Comparison of ENCODE assay signal across 1 cellular context in the genomic region with DNA sequence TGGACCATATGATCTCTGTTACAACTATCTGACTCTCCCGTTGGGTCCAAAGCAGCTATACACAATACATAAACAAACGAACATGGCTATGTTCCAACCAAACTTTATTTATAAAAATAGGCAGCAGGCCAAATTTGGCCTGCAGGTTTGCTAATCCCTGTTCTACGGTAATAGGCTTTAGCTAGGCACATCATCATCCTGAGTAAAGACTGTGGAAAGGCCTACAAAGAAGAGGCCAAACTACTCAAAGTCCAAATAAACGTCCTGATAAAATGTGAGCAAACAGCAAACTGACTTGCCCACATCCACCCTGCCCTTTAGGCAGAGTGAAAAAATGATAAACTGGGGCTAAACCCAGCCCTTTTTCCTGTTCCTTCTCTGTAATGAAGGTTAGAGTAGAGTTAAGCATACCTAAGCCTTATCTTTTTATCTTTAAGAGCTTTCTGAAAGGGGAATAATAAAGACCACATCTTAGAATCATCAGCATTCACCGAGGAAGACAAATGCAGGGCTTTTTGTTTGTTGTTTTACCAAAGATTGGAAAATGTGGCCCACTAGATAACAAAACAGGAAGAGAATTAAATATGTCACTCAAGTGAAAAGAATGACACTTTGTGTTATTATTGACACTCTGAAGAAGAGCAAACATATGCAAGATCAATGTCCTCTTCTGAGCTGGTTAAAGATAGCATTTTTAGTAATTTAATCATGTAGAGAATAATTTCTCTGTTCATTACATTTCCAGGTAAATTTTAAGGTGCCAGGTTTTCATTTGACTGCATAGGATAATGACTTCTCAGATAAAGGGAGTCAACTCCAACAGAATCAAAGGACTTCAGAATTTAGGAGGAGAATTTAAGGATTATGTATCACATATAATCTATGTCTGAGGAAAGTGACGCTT.
TF ChIP-seq lines count a peak whose summit lies in the region.

No MANE protein-coding gene starts in this region.

TF ChIP-seq in HepG2, 621 proteins besides CTCF, POLR2A, EP300 and RAD21 (continued from another document and continues in another):
- TF ChIP-seq, protein P1, sequence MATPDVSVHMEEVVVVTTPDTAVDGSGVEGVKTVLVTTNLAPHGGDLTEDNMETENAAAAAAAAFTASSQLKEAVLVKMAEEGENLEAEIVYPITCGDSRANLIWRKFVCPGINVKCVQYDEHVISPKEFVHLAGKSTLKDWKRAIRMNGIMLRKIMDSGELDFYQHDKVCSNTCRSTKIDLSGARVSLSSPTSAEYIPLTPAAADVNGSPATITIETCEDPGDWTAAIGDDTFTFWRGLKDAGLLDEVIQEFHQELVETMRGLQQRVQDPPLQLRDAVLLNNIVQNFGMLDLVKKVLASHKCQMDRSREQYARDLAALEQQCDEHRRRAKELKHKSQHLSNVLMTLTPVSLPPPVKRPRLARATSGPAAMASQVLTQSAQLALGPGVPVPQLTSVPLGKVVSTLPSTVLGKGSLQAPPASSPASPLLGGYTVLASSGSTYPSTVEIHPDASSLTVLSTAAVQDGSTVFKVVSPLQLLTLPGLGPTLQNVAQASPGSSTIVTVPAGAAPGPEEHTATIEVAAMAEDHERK (CRISPR knock-in tag; IDR thresholded peaks at IDR 0.05; ENCODE audit: low read depth): no peak
- TF ChIP-seq BHLHE40 (IDR thresholded peaks at IDR 0.05; ENCODE audit: low read length) (0 out of 2 replicates have a peak, but pooled peaks have one; percentile 23), MXD4 (CRISPR knock-in tag; IDR thresholded peaks at IDR 0.05) (no peak), ZFY (CRISPR knock-in tag; IDR thresholded peaks at IDR 0.05) (peak; percentile 78), HMGA1 (CRISPR knock-in tag; conservative IDR thresholded peaks at IDR 0.05) (no peak), NR2F6 (IDR thresholded peaks at IDR 0.05) (peak; percentile 36; the same call in 1 of the 2 replicates), NR2F6 (CRISPR knock-in tag; IDR thresholded peaks at IDR 0.05) (no peak), ZBTB7A (CRISPR knock-in tag; IDR thresholded peaks at IDR 0.05) (no peak), FOXA3 (CRISPR knock-in tag; IDR thresholded peaks at IDR 0.05) (peak; percentile 37), ZMYM4 (CRISPR knock-in tag; IDR thresholded peaks at IDR 0.05) (0 out of 2 replicates have a peak, but pooled peaks have one; percentile 35), NR2C2 (CRISPR knock-in tag; IDR thresholded peaks at IDR 0.05; ENCODE audit: borderline replicate concordance) (no peak), ZBTB4 (CRISPR knock-in tag; IDR thresholded peaks at IDR 0.05; ENCODE audit: borderline replicate concordance) (no peak), THRA (CRISPR knock-in tag; IDR thresholded peaks at IDR 0.05; ENCODE audit: borderline replicate concordance) (peak; percentile 9; the same call in 1 of the 2 replicates), HNF4G (IDR thresholded peaks at IDR 0.05; ENCODE audit: borderline replicate concordance, low read depth, low read length) (peak; percentile 62), HNF4G (CRISPR knock-in tag; IDR thresholded peaks at IDR 0.05; ENCODE audit: borderline replicate concordance, low read depth) (peak; percentile 43; the same call in 1 of the 2 replicates), SNAPC2 (CRISPR knock-in tag; IDR thresholded peaks at IDR 0.05) (no peak), ZNF773 (CRISPR knock-in tag; IDR thresholded peaks at IDR 0.05; ENCODE audit: borderline replicate concordance) (no peak), ZNF33A (CRISPR knock-in tag; IDR thresholded peaks at IDR 0.05; ENCODE audit: borderline replicate concordance) (no peak), FUBP1 (CRISPR knock-in tag; IDR thresholded peaks at IDR 0.05; ENCODE audit: borderline replicate concordance) (no peak), FOXO1 (CRISPR knock-in tag; IDR thresholded peaks at IDR 0.05) (peak; percentile 31; the same call in 1 of the 2 replicates), FOXP1 (IDR thresholded peaks at IDR 0.05) (no peak), FOXP1 (CRISPR knock-in tag; IDR thresholded peaks at IDR 0.05) (peak; percentile 58; the same call in 1 of the 2 replicates), ZNF737 (CRISPR knock-in tag; IDR thresholded peaks at IDR 0.05; ENCODE audit: borderline replicate concordance) (no peak), ZNF160 (CRISPR knock-in tag; IDR thresholded peaks at IDR 0.05) (no peak), KDM6A (CRISPR knock-in tag; IDR thresholded peaks at IDR 0.05; ENCODE audit: low read depth) (peak; percentile 81), CCDC6 (CRISPR knock-in tag; IDR thresholded peaks at IDR 0.05) (no peak), BCL6 (CRISPR knock-in tag; IDR thresholded peaks at IDR 0.05) (peak; percentile 24; the same call in 1 of the 2 replicates), PITX1 (CRISPR knock-in tag; IDR thresholded peaks at IDR 0.05) (peak; percentile 94), THAP11 (CRISPR knock-in tag; IDR thresholded peaks at IDR 0.05) (0 out of 2 replicates have a peak, but pooled peaks have one; percentile 10), NFKBIZ (CRISPR knock-in tag; IDR thresholded peaks at IDR 0.05) (no peak), ZNF646 (CRISPR knock-in tag; IDR thresholded peaks at IDR 0.05) (no peak), HDAC2 (CRISPR knock-in tag; IDR thresholded peaks at IDR 0.05) (peak; percentile 70), IRX3 (CRISPR knock-in tag; IDR thresholded peaks at IDR 0.05; ENCODE audit: borderline replicate concordance, low read depth) (no peak), KLF13 (CRISPR knock-in tag; IDR thresholded peaks at IDR 0.05) (no peak), ZNF30 (CRISPR knock-in tag; IDR thresholded peaks at IDR 0.05) (no peak), ZGPAT (CRISPR knock-in tag; IDR thresholded peaks at IDR 0.05) (peak; percentile 57), POLR2G (IDR thresholded peaks at IDR 0.05; ENCODE audit: low read depth, low read length) (no peak), SOX6 (IDR thresholded peaks at IDR 0.05) (no peak), SOX6 (CRISPR knock-in tag; IDR thresholded peaks at IDR 0.05) (peak; percentile 82), ZNF720 (CRISPR knock-in tag; IDR thresholded peaks at IDR 0.05) (no peak)
- TF ChIP-seq, protein P2, sequence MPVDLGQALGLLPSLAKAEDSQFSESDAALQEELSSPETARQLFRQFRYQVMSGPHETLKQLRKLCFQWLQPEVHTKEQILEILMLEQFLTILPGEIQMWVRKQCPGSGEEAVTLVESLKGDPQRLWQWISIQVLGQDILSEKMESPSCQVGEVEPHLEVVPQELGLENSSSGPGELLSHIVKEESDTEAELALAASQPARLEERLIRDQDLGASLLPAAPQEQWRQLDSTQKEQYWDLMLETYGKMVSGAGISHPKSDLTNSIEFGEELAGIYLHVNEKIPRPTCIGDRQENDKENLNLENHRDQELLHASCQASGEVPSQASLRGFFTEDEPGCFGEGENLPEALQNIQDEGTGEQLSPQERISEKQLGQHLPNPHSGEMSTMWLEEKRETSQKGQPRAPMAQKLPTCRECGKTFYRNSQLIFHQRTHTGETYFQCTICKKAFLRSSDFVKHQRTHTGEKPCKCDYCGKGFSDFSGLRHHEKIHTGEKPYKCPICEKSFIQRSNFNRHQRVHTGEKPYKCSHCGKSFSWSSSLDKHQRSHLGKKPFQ (CRISPR knock-in tag; IDR thresholded peaks at IDR 0.05; ENCODE audit: insufficient replicate concordance): no peak
- TF ChIP-seq, protein P3, sequence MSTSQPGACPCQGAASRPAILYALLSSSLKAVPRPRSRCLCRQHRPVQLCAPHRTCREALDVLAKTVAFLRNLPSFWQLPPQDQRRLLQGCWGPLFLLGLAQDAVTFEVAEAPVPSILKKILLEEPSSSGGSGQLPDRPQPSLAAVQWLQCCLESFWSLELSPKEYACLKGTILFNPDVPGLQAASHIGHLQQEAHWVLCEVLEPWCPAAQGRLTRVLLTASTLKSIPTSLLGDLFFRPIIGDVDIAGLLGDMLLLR (CRISPR knock-in tag; IDR thresholded peaks at IDR 0.05): no peak
